ENCODE assay signal across 19 cellular contexts in the genomic region with DNA sequence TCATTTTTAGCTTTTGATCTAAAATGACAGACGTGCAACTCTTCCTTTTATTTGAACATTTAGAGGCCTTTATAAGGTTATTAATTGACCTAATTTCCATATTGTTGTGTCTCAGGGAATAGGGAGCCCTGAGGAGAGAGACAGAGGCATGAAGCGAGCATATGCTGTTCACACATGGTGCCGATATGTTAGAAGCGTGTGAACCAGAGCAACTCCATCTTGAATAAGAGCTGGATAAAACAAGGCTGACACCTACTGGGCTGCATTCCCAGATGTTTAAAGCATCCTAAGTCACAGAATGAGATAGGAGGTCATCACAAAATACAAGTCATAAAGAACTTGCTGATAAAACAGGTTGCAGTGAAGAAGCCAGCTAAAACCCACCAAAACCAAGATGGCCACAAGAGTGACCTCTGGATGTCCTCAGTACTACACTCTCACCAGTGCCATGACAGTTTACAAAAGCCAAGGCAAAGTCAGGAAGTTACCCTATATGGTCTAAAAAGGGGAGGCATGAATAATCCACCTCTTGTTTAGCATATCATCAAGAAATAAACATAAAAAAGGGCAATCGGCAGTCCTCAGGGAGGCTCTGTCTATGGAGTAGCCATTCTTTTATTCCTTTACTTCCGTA.
DNase-seq lines count a peak whose midpoint lies in the region; ATAC-seq and TF ChIP-seq lines count a peak whose summit lies in the region.
"Had no signal": no experiment of that assay in that cellular context is flagged by ENCODE, and none has a peak within 500 bp of the region (broad histone marks: within the 10 kb centered on the region; RNA-seq: fewer than 3 reads in every experiment).

No MANE protein-coding gene starts in this region.

- intact Hi-C loops in mammary epithelial cell (cut with micrococcal nuclease), result loop anchor here (10.0 kb wide), 2 partner anchors 784 to 1324 kb away; no protein-coding TSS in a partner anchor

- no TSS peak for BruUV-seq in mammary epithelial cell (replicated peaks; lab: Mats Ljungman, UMichigan)

- WGBS in mammary epithelial cell (ENCODE audit: low coverage, missing lambda C conversion rate), result 50% methylated on average over 6 of the region's 6 CpGs

- no peak overlapping the region for H3K4me3 Mint-ChIP-seq in osteocyte (ENCODE audit: unreplicated experiment)
- H3K4me3 Mint-ChIP-seq: CD8-positive, alpha-beta T cell had no signal

- no peak overlapping the region for H3K27ac Mint-ChIP-seq in osteocyte (ENCODE audit: unreplicated experiment)
- H3K27ac Mint-ChIP-seq: CD8-positive, alpha-beta T cell had no signal

- H3K79me2 ChIP-seq in mammary epithelial cell (ENCODE audit: insufficient read depth, low read length), result no peaks in the 10 kb centered on the region

- ATAC-seq in GM19463 (IDR thresholded peaks at IDR 0.05; ENCODE audit: unreplicated experiment), result no peak
- ATAC-seq: CD8-positive, alpha-beta T cell; left lobe of liver had no signal

- DNase-seq in NCI-H82 (lab: John Stamatoyannopoulos, UW) (peak; percentile 6), NCI-H82 treated with DMSO at 0.1 percent for 48 hours (lab: John Stamatoyannopoulos, UW; ENCODE audit: unreplicated experiment) (no peak), NCI-H524 treated with DMSO at 0.1 percent for 48 hours (lab: John Stamatoyannopoulos, UW) (peak; percentile 13), mammary epithelial cell (peak; percentile 11), osteocyte (ENCODE audit: extremely low spot score, unreplicated experiment) (peak; percentile 6), GDM1 (lab: John Stamatoyannopoulos, UW) (no peak)
- no peak for DNase-seq in activated T-cell treated with anti-CD3 and anti-CD28 coated beads, Interleukin-2, amount 50 U/mL, for 48 hours
- DNase-seq: activated naive CD4-positive, alpha-beta T cell treated with Interleukin-2 at 50 U/mL for 16 hours; CD8-positive, alpha-beta T cell; EL; NCI-H1105; NCI-H2171; ovary; stimulated activated CD4-positive, alpha-beta T cell treated with anti-CD3 and anti-CD28 coated beads, Interleukin-2, amount 100 ng/mL, for 24 hours; stomach had no signal

- in situ Hi-C loops in mammary epithelial cell (cut with MboI; ENCODE audit: low sequenced_read_pairs in 2 of 2), result no loop called here

- no peaks in the 10 kb centered on the region for H3K4me1 ChIP-seq in mammary epithelial cell (ENCODE audit: insufficient read depth, low read length)
- H3K4me1 ChIP-seq: SJSA1, stomach had no signal

- H3K9me3 Mint-ChIP-seq in osteocyte (ENCODE audit: unreplicated experiment), result no peaks in the 10 kb centered on the region

- TF ChIP-seq CTCF in mammary epithelial cell (conservative IDR thresholded peaks at IDR 0.05 in 1 of 2, IDR thresholded peaks at IDR 0.05 in 1 of 2; ENCODE audit: extremely low read depth in 1 of 2, insufficient read depth in 1 of 2, low read depth in 1 of 2, low read length in 2 of 2) (peak; percentile 31 to 42), osteocyte (IDR thresholded peaks at IDR 0.05) (no peak)

- peaks cover 29% of the 10 kb centered on the region for H3K27me3 Mint-ChIP-seq in osteocyte (ENCODE audit: unreplicated experiment)

- peaks cover 14% of the 10 kb centered on the region for H3K27me3 ChIP-seq in mammary epithelial cell (ENCODE audit: insufficient read depth, low read length)
- H3K27me3 ChIP-seq: ovary, stomach had no signal

- CTCF ChIA-PET in mammary epithelial cell (lab: Charles Lee; ENCODE audit: low non-redundant PET), result no interaction called here

- no peaks in the 10 kb centered on the region for H3K36me3 ChIP-seq in mammary epithelial cell (ENCODE audit: insufficient read depth, low read length)
- H3K36me3 ChIP-seq: ovary, SJSA1, stomach had no signal

- dilution Hi-C loops in mammary epithelial cell (cut with HindIII; ENCODE audit: low sequenced_read_pairs), result no loop called here

- no peak overlapping the region for H3K4me3 ChIP-seq in mammary epithelial cell (replicated peaks in 1 of 3; ENCODE audit: insufficient read depth in 1 of 3, low read depth in 2 of 3, low read length in 3 of 3)
- H3K4me3 ChIP-seq: coronary artery, ovary, SJSA1, stomach had no signal

- no peak overlapping the region for H3K4me2 ChIP-seq in mammary epithelial cell (ENCODE audit: insufficient read depth, low read depth, low read length)

- no peaks in the 10 kb centered on the region for H3K4me1 Mint-ChIP-seq in osteocyte (ENCODE audit: unreplicated experiment)

- H3K36me3 Mint-ChIP-seq in osteocyte (ENCODE audit: unreplicated experiment), result no peaks in the 10 kb centered on the region
- H3K36me3 Mint-ChIP-seq: CD8-positive, alpha-beta T cell had no signal

- H3K9me3 ChIP-seq in mammary epithelial cell (replicated peaks; ENCODE audit: insufficient read depth, low read length), result no peaks in the 10 kb centered on the region
- H3K9me3 ChIP-seq: ovary, SJSA1, stomach had no signal

- no peak overlapping the region for H3K9ac ChIP-seq in mammary epithelial cell (ENCODE audit: insufficient read depth, low read length)

- no peak overlapping the region for H2AFZ ChIP-seq in mammary epithelial cell (ENCODE audit: low read depth, low read length)

- H3K27ac ChIP-seq in mammary epithelial cell (ENCODE audit: insufficient read depth, low read depth, low read length), result no peak overlapping the region
- H3K27ac ChIP-seq: coronary artery, ovary, SJSA1, stomach had no signal

- no peaks in the 10 kb centered on the region for H4K20me1 ChIP-seq in mammary epithelial cell (ENCODE audit: insufficient read depth, low read length)

Comparison
In these comparisons a context has a peak if more than half of its experiments do, and no peak if none do; other contexts are left out.
1. DNase-seq: peak in NCI-H82 (single experiment), NCI-H524 treated with DMSO at 0.1 percent for 48 hours (single experiment), mammary epithelial cell (single experiment) and osteocyte (single experiment); none in NCI-H82 treated with DMSO at 0.1 percent for 48 hours (single experiment), activated T-cell treated with anti-CD3 and anti-CD28 coated beads, Interleukin-2, amount 50 U/mL, for 48 hours (0 of 2) and GDM1 (single experiment).